ENCODE assay signal across 8 cellular contexts in genomic region chr17:42097691-42098661, GRCh38. TPM values are rescaled to one million over a fixed set of nuclear protein-coding genes. Genes with fewer than 3 reads are reported as not detected.
DNase-seq lines count a peak whose midpoint lies in the region; ATAC-seq, FAIRE-seq and TF ChIP-seq lines count a peak whose summit lies in the region.

A gene with protein sequence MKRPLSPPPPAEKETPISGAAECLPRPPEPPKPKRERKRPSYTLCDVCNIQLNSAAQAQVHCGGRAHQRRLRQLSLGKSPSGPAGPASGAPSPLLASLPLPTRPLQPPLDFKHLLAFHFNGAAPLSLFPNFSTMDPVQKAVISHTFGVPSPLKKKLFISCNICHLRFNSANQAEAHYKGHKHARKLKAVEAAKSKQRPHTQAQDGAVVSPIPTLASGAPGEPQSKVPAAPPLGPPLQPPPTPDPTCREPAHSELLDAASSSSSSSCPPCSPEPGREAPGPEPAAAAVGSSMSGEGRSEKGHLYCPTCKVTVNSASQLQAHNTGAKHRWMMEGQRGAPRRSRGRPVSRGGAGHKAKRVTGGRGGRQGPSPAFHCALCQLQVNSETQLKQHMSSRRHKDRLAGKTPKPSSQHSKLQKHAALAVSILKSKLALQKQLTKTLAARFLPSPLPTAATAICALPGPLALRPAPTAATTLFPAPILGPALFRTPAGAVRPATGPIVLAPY (minus strand): TSS chr17:42098473. CDS start chr17:42063056, 35,417 bp downstream.

- no peak within 1 kb of the TSS for H3K56ac ChIP-seq in H9 (ENCODE audit: insufficient read length, low read depth, low read length)

- H3K4me1 ChIP-seq in H9 (ENCODE audit: insufficient read depth, low read length): no peaks in the 10 kb centered on the region

- no peak within 1 kb of the TSS for H4K8ac ChIP-seq in H9 (replicated peaks; ENCODE audit: insufficient read length, low read depth, low read length)

- no peak within 1 kb of the TSS for H2BK12ac ChIP-seq in H9 (ENCODE audit: insufficient read length, low read depth, low read length)

- H3K23ac ChIP-seq in H9 (ENCODE audit: insufficient read length, low read depth, low read length): no peak within 1 kb of the TSS

- H3K4ac ChIP-seq in H9 (ENCODE audit: low read depth, low read length): no peak within 1 kb of the TSS

- peaks cover 9% of the 10 kb centered on the region for H3K23me2 ChIP-seq in H9 (ENCODE audit: insufficient read length, low read depth, low read length, poor library complexity, severe bottlenecking)

- TF ChIP-seq CTCF in H9 (conservative IDR thresholded peaks at IDR 0.05): no peak

- no peaks in the 10 kb centered on the region for H3K9me3 ChIP-seq in H9 (ENCODE audit: control insufficient read depth, low read depth, low read length)

- H3K79me1 ChIP-seq in H9 (ENCODE audit: insufficient read depth, low read depth, low read length, poor library complexity, severe bottlenecking): no peaks in the 10 kb centered on the region

- H3K9ac ChIP-seq in H9 (ENCODE audit: extremely low read depth, insufficient read length, low read length): no peak within 1 kb of the TSS

- FAIRE-seq in urothelium cell line (lab: Jason Lieb, UNC): no peak

- H3K18ac ChIP-seq in H9 (ENCODE audit: insufficient read length, low read depth, low read length): no peak within 1 kb of the TSS

- peak within 1 kb of the TSS; percentile 30 for H3K4me2 ChIP-seq in H9 (ENCODE audit: insufficient read depth, insufficient read length, low read length)

- peaks cover 37% of the 10 kb centered on the region for H3K27me3 Mint-ChIP-seq in H9 (ENCODE audit: low read depth)

- H3T11ph ChIP-seq in H9 (ENCODE audit: low read length): no peak within 1 kb of the TSS

- no peak for ATAC-seq in GM19467 (IDR thresholded peaks at IDR 0.05; ENCODE audit: unreplicated experiment)

- H2BK120ac ChIP-seq in H9 (ENCODE audit: low read depth, low read length, poor library complexity, severe bottlenecking): no peak within 1 kb of the TSS

- DNase-seq in H9: peak; percentile 74
- DNase-seq in T-helper 22 cell (ENCODE audit: low read depth): peak; percentile 43
- DNase-seq in effector CD4-positive, alpha-beta T cell: peak; percentile 43
- peak; percentile 28 to 40 for DNase-seq in stimulated activated CD4-positive, alpha-beta T cell treated with anti-CD3 and anti-CD28 coated beads, Interleukin-2, amount 100 ng/mL, for 48 hours
- no peak for DNase-seq in urothelium cell line (ENCODE audit: low spot score)
- DNase-seq in NCI-H187 treated with DMSO at 0.1 percent for 48 hours (lab: John Stamatoyannopoulos, UW): no peak
- no peak for DNase-seq in kidney tubule cell (ENCODE audit: low spot score)

- H4K91ac ChIP-seq in H9 (ENCODE audit: insufficient read length, low read depth, low read length): no peak within 1 kb of the TSS

- H3K4me3 Mint-ChIP-seq in H9: peak within 1 kb of the TSS; percentile 44 to 74

- H4K20me1 ChIP-seq in H9 (ENCODE audit: control insufficient read depth, insufficient read depth, insufficient read length): no peaks in the 10 kb centered on the region

- H3K4me1 Mint-ChIP-seq in H9: peaks cover 22 to 29% of the 10 kb centered on the region in 2 experiments

- no peaks in the 10 kb centered on the region for H3K36me3 Mint-ChIP-seq in H9 (ENCODE audit: insufficient read depth in 1 of 3, low read depth in 3 of 3)

- no peak within 1 kb of the TSS for H3K27ac ChIP-seq in H9 (ENCODE audit: insufficient read length, low read depth, low read length)

- WGBS in H9 (ENCODE audit: extremely low coverage, insufficient read length, low lambda C conversion rate): no CpG with 5 or more reads among the region's 53 CpGs

- H2BK5ac ChIP-seq in H9 (ENCODE audit: insufficient read length, low read length): no peak within 1 kb of the TSS

- H3K27ac Mint-ChIP-seq in H9: no peak within 1 kb of the TSS; a peak in 1 of 7 replicates

- H2BK20ac ChIP-seq in H9 (ENCODE audit: low read depth, low read length, poor library complexity, severe bottlenecking): no peak within 1 kb of the TSS

- no peaks in the 10 kb centered on the region for H3K9me3 Mint-ChIP-seq in H9

- H2BK15ac ChIP-seq in H9 (ENCODE audit: low read depth, low read length): no peak within 1 kb of the TSS

- no peak within 1 kb of the TSS for H2AK5ac ChIP-seq in H9 (ENCODE audit: insufficient read length, low read length)

- no peak within 1 kb of the TSS; the same call in 1 of the 2 replicates for H3K14ac ChIP-seq in H9 (ENCODE audit: insufficient read depth, low read length)

- H3K79me2 ChIP-seq in H9 (ENCODE audit: insufficient read depth, low read length): no peaks in the 10 kb centered on the region

- no peak within 1 kb of the TSS for H4K5ac ChIP-seq in H9 (ENCODE audit: insufficient read length, low read depth, low read length)

- H3K27me3 ChIP-seq in H9 (ENCODE audit: insufficient read depth, low read length): peaks cover 12% of the 10 kb centered on the region; the same call in 1 of the 2 replicates

- H2AFZ ChIP-seq in H9 (ENCODE audit: low read length): no peak within 1 kb of the TSS

RNA-seq across cellular contexts. Expression of the gene that starts here (rescaled TPM):
- total RNA-seq in H9 (2021): 2.8 and 3.1 TPM in 2 replicates

Comparison
In these comparisons a context has a peak if more than half of its experiments do, and no peak if none do; other contexts are left out.
1. DNase-seq: peak in H9 (single experiment), T-helper 22 cell (single experiment), effector CD4-positive, alpha-beta T cell (single experiment) and stimulated activated CD4-positive, alpha-beta T cell treated with anti-CD3 and anti-CD28 coated beads, Interleukin-2, amount 100 ng/mL, for 48 hours (2 of 2); none in urothelium cell line (single experiment), NCI-H187 treated with DMSO at 0.1 percent for 48 hours (single experiment) and kidney tubule cell (single experiment).